In genomic region chr17:62819511-62820221, GRCh38 we compare ENCODE assay signal across 1 cellular context.
TF ChIP-seq lines count a peak whose summit lies in the region.

No MANE protein-coding gene starts in this region.

TF ChIP-seq in HEK293, 187 proteins besides CTCF, POLR2A, EP300 and RAD21 (continued from another document):
- TF ChIP-seq SP7 (tag by site-specific recombination; IDR thresholded peaks at IDR 0.05) (peak; percentile 48; the same call in 1 of the 2 replicates), ZNF660 (tag by site-specific recombination; IDR thresholded peaks at IDR 0.05) (peak; percentile 85), ZIC2 (tag by site-specific recombination; IDR thresholded peaks at IDR 0.05) (no peak), GLI2 (tag by site-specific recombination; IDR thresholded peaks at IDR 0.05; ENCODE audit: borderline replicate concordance, low read depth) (no peak), ZNF391 (tag by site-specific recombination; IDR thresholded peaks at IDR 0.05; ENCODE audit: borderline replicate concordance, low read depth) (no peak), ZNF692 (tag by site-specific recombination; IDR thresholded peaks at IDR 0.05) (no peak), HOXD13 (CRISPR knock-in tag; IDR thresholded peaks at IDR 0.05; ENCODE audit: borderline replicate concordance) (no peak), ZBTB48 (tag by site-specific recombination; IDR thresholded peaks at IDR 0.05) (no peak), ZNF677 (tag by site-specific recombination; IDR thresholded peaks at IDR 0.05) (peak; percentile 65; the same call in 1 of the 2 replicates), ZNF341 (tag by site-specific recombination; IDR thresholded peaks at IDR 0.05; ENCODE audit: low read depth) (no peak)
TF ChIP-seq in HEK293: peak in this region for 17.
